Comparison of ENCODE assay signal across 1 cellular context in the genomic region with DNA sequence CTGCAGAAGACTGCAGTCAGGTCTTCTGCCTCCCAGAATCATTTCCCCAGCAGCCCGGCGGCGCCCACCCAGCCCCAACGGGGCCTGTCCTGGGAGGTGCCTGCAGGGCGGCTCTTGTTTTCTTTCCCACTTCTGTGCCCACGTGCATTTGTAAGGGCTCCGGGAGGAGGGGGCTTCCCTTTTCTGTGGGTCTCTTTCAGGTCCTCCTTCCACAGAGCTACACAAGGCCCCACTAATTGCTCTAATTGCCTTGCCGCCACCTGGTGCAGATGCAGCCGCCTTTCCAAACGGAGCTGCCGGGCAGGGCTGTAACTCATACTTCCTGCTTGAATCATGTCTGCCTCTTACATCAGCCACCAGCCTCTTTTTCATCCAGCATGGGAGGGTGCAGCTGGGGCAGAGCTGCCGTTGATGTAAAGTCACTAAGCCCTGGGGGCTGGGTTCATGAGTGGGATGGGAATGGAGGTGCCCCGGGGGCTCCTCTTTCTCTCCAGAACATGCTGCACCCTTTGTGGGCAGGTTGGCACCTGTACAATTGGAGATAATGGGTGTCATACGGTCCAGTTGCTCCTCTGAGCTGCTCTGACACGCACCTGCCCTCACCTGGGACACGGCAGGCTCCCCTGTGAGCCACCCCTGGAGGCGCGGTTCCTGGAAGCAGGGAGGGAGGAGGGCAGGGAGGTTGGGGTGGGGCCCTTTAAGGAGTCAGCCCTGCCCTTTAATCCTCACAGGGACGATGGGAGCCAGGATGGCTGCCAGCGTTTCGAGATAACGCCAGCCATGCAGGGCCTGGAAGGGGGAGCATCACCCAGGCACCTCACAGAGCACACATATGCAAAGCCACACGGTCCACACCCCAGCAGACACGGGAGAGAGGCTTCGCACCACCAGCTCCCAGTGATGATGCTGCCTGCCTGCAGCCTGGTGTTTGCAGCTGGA.
A peak's percentile ranks its signal among the peaks of the same experiment; 100 is the strongest.
TF ChIP-seq lines count a peak whose summit lies in the region.

No MANE protein-coding gene starts in this region.

TF ChIP-seq in K562, 482 proteins besides CTCF, POLR2A, EP300 and RAD21 (continued from another document and continues in another):
- TF ChIP-seq, protein P1, sequence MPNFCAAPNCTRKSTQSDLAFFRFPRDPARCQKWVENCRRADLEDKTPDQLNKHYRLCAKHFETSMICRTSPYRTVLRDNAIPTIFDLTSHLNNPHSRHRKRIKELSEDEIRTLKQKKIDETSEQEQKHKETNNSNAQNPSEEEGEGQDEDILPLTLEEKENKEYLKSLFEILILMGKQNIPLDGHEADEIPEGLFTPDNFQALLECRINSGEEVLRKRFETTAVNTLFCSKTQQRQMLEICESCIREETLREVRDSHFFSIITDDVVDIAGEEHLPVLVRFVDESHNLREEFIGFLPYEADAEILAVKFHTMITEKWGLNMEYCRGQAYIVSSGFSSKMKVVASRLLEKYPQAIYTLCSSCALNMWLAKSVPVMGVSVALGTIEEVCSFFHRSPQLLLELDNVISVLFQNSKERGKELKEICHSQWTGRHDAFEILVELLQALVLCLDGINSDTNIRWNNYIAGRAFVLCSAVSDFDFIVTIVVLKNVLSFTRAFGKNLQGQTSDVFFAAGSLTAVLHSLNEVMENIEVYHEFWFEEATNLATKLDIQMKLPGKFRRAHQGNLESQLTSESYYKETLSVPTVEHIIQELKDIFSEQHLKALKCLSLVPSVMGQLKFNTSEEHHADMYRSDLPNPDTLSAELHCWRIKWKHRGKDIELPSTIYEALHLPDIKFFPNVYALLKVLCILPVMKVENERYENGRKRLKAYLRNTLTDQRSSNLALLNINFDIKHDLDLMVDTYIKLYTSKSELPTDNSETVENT (CRISPR knock-in tag; IDR thresholded peaks at IDR 0.05) = no peak
- TF ChIP-seq MBD2 (IDR thresholded peaks at IDR 0.05; ENCODE audit: borderline replicate concordance, low read depth) (peak; percentile 37; the same call in 1 of the 2 replicates), ZNF740 (CRISPR knock-in tag; IDR thresholded peaks at IDR 0.05) (no peak), ZNF740 (tag; IDR thresholded peaks at IDR 0.05) (no peak), ZFPM2 (CRISPR knock-in tag; IDR thresholded peaks at IDR 0.05) (0 out of 2 replicates have a peak, but pooled peaks have one; percentile 6), DEAF1 (CRISPR knock-in tag; IDR thresholded peaks at IDR 0.05) (peak; percentile 42; the same call in 1 of the 2 replicates), KDM4B (IDR thresholded peaks at IDR 0.05; ENCODE audit: borderline replicate concordance in 2 of 2, low read depth in 1 of 2) (0 out of 4 replicates have a peak, but pooled peaks of 1 of the 2 experiments have one; percentile 35), RAD51 (IDR thresholded peaks at IDR 0.05; ENCODE audit: borderline replicate concordance, low read depth) (no peak), TOE1 (IDR thresholded peaks at IDR 0.05; ENCODE audit: borderline replicate concordance) (peak; percentile 33; the same call in 1 of the 2 replicates), TOE1 (CRISPR knock-in tag; IDR thresholded peaks at IDR 0.05; ENCODE audit: borderline replicate concordance, low read depth) (no peak), ZNF263 (CRISPR knock-in tag; IDR thresholded peaks at IDR 0.05; ENCODE audit: borderline replicate concordance) (0 out of 2 replicates have a peak, but pooled peaks have one; percentile 32), MEIS2 (IDR thresholded peaks at IDR 0.05; ENCODE audit: partially characterized antibody) (peak; percentile 86), ETV5 (CRISPR knock-in tag; IDR thresholded peaks at IDR 0.05; ENCODE audit: low read depth) (peak; percentile 84), JUNB (CRISPR knock-in tag; conservative IDR thresholded peaks at IDR 0.05) (0 out of 2 replicates have a peak, but pooled peaks have one; percentile 0), ETV1 (tag; conservative IDR thresholded peaks at IDR 0.05; ENCODE audit: low read depth) (peak; percentile 92), ZNF511 (CRISPR knock-in tag; IDR thresholded peaks at IDR 0.05) (peak; percentile 53; the same call in 1 of the 2 replicates), SLC30A9 (CRISPR knock-in tag; IDR thresholded peaks at IDR 0.05) (no peak), CHD4 (IDR thresholded peaks at IDR 0.05; ENCODE audit: insufficient read depth, insufficient replicate concordance, low read depth, low read length, poor library complexity, severe bottlenecking) (peak; percentile 7), ATF1 (CRISPR knock-in tag; IDR thresholded peaks at IDR 0.05) (no peak), ATF1 (tag; IDR thresholded peaks at IDR 0.05) (peak; percentile 53), NR2C1 (IDR thresholded peaks at IDR 0.05) (no peak), NR2C1 (tag; IDR thresholded peaks at IDR 0.05) (peak; percentile 12; the same call in 1 of the 2 replicates), PBX2 (CRISPR knock-in tag; IDR thresholded peaks at IDR 0.05; ENCODE audit: low read depth) (no peak), PBX2 (tag; conservative IDR thresholded peaks at IDR 0.05; ENCODE audit: low read depth) (peak; percentile 60), TEAD1 (CRISPR knock-in tag; IDR thresholded peaks at IDR 0.05) (peak in 1 of 2 experiments; percentile 21; a peak in 1 of 4 replicates), ZKSCAN8 (CRISPR knock-in tag; IDR thresholded peaks at IDR 0.05) (peak; percentile 58; the same call in 1 of the 2 replicates), ZZZ3 (IDR thresholded peaks at IDR 0.05) (peak; percentile 42; the same call in 1 of the 2 replicates), IRF1 (CRISPR knock-in tag; IDR thresholded peaks at IDR 0.05; ENCODE audit: borderline replicate concordance) (no peak), KAT8 (IDR thresholded peaks at IDR 0.05; ENCODE audit: low read depth) (no peak), ARID1B (IDR thresholded peaks at IDR 0.05) (peak; percentile 62; the same call in 1 of the 2 replicates), GTF2A2 (tag; IDR thresholded peaks at IDR 0.05) (0 out of 2 replicates have a peak, but pooled peaks have one; percentile 24), TCF7 (IDR thresholded peaks at IDR 0.05; ENCODE audit: borderline replicate concordance) (no peak), GTF2B (IDR thresholded peaks at IDR 0.05; ENCODE audit: extremely low read depth, insufficient read length) (no peak), BHLHE40 (IDR thresholded peaks at IDR 0.05; ENCODE audit: low read length) (peak; percentile 51; the same call in 1 of the 2 replicates), KLF10 (CRISPR knock-in tag; IDR thresholded peaks at IDR 0.05) (no peak), ZNF586 (CRISPR knock-in tag; conservative IDR thresholded peaks at IDR 0.05) (peak; percentile 86), NR2C2 (CRISPR knock-in tag; IDR thresholded peaks at IDR 0.05) (no peak), NR2C2 (tag; IDR thresholded peaks at IDR 0.05) (peak; percentile 67; the same call in 1 of the 2 replicates), KLF6 (CRISPR knock-in tag; IDR thresholded peaks at IDR 0.05; ENCODE audit: borderline replicate concordance) (peak; percentile 83; the same call in 1 of the 2 replicates), RHOXF2B (CRISPR knock-in tag; conservative IDR thresholded peaks at IDR 0.05) (no peak), HDAC2 (IDR thresholded peaks at IDR 0.05) (peak; percentile 50; the same call in 1 of the 2 replicates), MAZ (CRISPR knock-in tag; conservative IDR thresholded peaks at IDR 0.05 in 1 of 2, IDR thresholded peaks at IDR 0.05 in 1 of 2) (peak; percentile 53 to 93; a peak in 3 of 4 replicates), SMAD3 (CRISPR knock-in tag; conservative IDR thresholded peaks at IDR 0.05) (peak; percentile 31; the same call in 1 of the 2 replicates), PML (IDR thresholded peaks at IDR 0.05; ENCODE audit: low read length) (0 out of 2 replicates have a peak, but pooled peaks have one; percentile 28), TAL1 (IDR thresholded peaks at IDR 0.05) (peak; percentile 11; the same call in 1 of the 2 replicates), ZNF668 (CRISPR knock-in tag; IDR thresholded peaks at IDR 0.05) (0 out of 2 replicates have a peak, but pooled peaks have one; percentile 20), SRSF7 (optimal IDR thresholded peaks at IDR 0.05; ENCODE audit: low read depth, low read length) (no peak), SMARCA4 (IDR thresholded peaks at IDR 0.05) (peak; percentile 43; the same call in 1 of the 2 replicates), PHF8 (IDR thresholded peaks at IDR 0.05; ENCODE audit: borderline replicate concordance, low read length) (peak; percentile 28; the same call in 1 of the 2 replicates), PRMT5 (CRISPR knock-in tag; IDR thresholded peaks at IDR 0.05) (0 out of 2 replicates have a peak, but pooled peaks have one; percentile 32)
- TF ChIP-seq, protein P2, sequence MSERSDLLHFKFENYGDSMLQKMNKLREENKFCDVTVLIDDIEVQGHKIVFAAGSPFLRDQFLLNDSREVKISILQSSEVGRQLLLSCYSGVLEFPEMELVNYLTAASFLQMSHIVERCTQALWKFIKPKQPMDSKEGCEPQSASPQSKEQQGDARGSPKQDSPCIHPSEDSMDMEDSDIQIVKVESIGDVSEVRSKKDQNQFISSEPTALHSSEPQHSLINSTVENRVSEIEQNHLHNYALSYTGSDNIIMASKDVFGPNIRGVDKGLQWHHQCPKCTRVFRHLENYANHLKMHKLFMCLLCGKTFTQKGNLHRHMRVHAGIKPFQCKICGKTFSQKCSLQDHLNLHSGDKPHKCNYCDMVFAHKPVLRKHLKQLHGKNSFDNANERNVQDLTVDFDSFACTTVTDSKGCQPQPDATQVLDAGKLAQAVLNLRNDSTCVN (CRISPR knock-in tag; IDR thresholded peaks at IDR 0.05) = no peak
- TF ChIP-seq, protein P3, sequence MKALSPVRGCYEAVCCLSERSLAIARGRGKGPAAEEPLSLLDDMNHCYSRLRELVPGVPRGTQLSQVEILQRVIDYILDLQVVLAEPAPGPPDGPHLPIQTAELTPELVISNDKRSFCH (CRISPR knock-in tag; IDR thresholded peaks at IDR 0.05) = no peak
- TF ChIP-seq, protein P3 (tag; IDR thresholded peaks at IDR 0.05) = peak; percentile 37; the same call in 1 of the 2 replicates
- TF ChIP-seq, protein P4, sequence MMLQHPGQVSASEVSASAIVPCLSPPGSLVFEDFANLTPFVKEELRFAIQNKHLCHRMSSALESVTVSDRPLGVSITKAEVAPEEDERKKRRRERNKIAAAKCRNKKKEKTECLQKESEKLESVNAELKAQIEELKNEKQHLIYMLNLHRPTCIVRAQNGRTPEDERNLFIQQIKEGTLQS (IDR thresholded peaks at IDR 0.05) = peak; percentile 93
- TF ChIP-seq, protein P4 (CRISPR knock-in tag; conservative IDR thresholded peaks at IDR 0.05) = no peak
